ENCODE assay signal across 21 cellular contexts in genomic region chr13:33496336-33496735, GRCh38.
"Had no signal": no experiment of that assay in that cellular context is flagged by ENCODE, and none has a peak within 500 bp of the region (broad histone marks: within the 10 kb centered on the region; RNA-seq: fewer than 3 reads in every experiment).

No MANE protein-coding gene starts in this region.

- H3K27ac ChIP-seq: dorsolateral prefrontal cortex, gastroesophageal sphincter, transverse colon, VCaP had no signal

- H3K36me3 ChIP-seq: gastroesophageal sphincter, transverse colon had no signal

- DNase-seq: activated CD4-positive, alpha-beta T cell treated with anti-CD3 and anti-CD28 coated beads, Interleukin-2, amount 10 ng/mL, durations not matched to agents 7 days and 5 days; activated CD8-positive, alpha-beta memory T cell treated with anti-CD3 and anti-CD28 coated beads, Interleukin-2, amount 10 ng/mL, durations not matched to agents 7 days and 5 days; activated CD8-positive, alpha-beta T cell treated with anti-CD3 and anti-CD28 coated beads for 36 hours; activated effector memory CD4-positive, alpha-beta T cell treated with anti-CD3 and anti-CD28 coated beads, Interleukin-2, amount 50 U/mL, for 16 hours; activated naive CD4-positive, alpha-beta T cell treated with anti-CD3 and anti-CD28 coated beads, Interleukin-2, amount 50 U/mL, for 16 hours; activated naive CD8-positive, alpha-beta T cell treated with anti-CD3 and anti-CD28 coated beads, Interleukin-2, amount 50 U/mL, for 24 hours; activated T-cell treated with anti-CD3 and anti-CD28 coated beads for 4 hours; central memory CD4-positive, alpha-beta T cell; dorsolateral prefrontal cortex; effector memory CD8-positive, alpha-beta T cell; head of caudate nucleus; stimulated activated CD4-positive, alpha-beta T cell treated with anti-CD3 and anti-CD28 coated beads, Interleukin-2, amount 100 ng/mL, for 48 hours; stimulated activated CD8-positive, alpha-beta memory T cell treated with anti-CD3 and anti-CD28 coated beads, Interleukin-4, amount 100 ng/mL, for 48 hours; stimulated activated naive B cell treated with anti-CD40 and anti-IgM and Interleukin-4, amounts not matched to agents 10 μg/mL and 1 μg/mL and 100 μg/mL, for 72 hours; transverse colon had no signal

- H3K4me3 ChIP-seq: dorsolateral prefrontal cortex, gastroesophageal sphincter, transverse colon had no signal

- H3K27me3 ChIP-seq: dorsolateral prefrontal cortex, gastroesophageal sphincter, transverse colon had no signal

- ATAC-seq: activated CD4-positive, CD25-positive, alpha-beta regulatory T cell treated with anti-CD3 and anti-CD28 coated beads, Interleukin-2, amount 50 U/mL, for 24 hours; activated CD8-positive, alpha-beta memory T cell treated with anti-CD3 and anti-CD28 coated beads, Interleukin-2, amount 10 ng/mL, durations not matched to agents 7 days and 5 days; activated CD8-positive, alpha-beta T cell treated with anti-CD3 and anti-CD28 coated beads for 36 hours; activated naive CD8-positive, alpha-beta T cell treated with anti-CD3 and anti-CD28 coated beads, Interleukin-2, amount 50 U/mL, for 24 hours; effector memory CD8-positive, alpha-beta T cell; gastroesophageal sphincter; natural killer cell treated with Interleukin-12 subunit alpha and Interleukin-12 subunit beta and Interleukin-15 and Interleukin-18, amount 100 ng/mL, for 72 hours; sciatic nerve; stimulated activated naive B cell treated with anti-CD40 and anti-IgM and Interleukin-4, amounts not matched to agents 10 μg/mL and 1 μg/mL and 100 μg/mL, for 72 hours had no signal

- FAIRE-seq: urothelium cell line had no signal

- H3K9me3 ChIP-seq: gastroesophageal sphincter, transverse colon had no signal
